Comparison of ENCODE assay signal across 14 cellular contexts in the genomic region with DNA sequence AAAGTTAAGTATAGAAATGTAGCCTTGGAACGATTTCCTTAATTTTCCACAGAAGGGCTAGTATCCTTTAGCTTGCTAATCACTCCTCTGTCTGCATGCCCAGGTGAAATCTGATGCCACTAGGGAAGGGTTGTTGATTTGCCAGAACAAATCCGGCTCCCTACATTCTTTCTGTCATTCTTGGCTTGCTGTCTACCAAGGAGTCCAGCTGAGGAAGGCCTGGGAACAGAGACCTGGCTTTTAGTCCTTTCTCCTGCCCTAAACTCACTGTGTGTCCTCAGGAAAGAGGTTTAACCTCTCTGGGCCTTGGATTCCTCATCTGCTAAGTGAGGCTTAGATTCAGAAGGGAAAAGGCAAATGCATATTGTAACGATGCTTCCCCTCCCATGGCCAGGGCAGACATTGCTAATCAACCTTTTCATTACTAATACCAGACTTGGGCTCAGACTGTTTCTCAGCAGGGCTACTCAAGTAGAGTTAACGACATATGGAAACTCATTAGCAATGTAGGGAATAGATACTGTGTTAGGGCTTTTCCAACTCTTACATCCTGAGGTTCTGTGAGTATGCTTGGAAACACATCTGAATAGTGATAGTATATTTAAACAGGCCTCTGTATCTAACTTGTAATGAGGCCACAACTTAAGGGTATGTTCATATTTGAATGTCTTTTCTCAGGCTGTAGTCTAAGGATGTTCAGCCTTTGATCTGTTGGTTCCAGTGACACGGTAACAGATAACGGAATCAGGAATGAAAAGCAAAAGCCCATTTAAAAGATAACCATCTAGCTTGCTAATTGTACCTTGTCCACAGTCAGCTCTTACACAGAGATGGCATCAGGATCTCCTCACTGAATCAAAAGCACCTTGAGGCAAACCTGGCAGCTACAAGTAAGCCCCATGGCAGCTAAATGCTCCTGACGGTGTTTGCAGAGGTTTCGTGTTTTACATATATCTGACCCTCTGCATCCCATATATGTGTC. TPM values are rescaled to one million over a fixed set of nuclear protein-coding genes. Genes with fewer than 3 reads are reported as not detected.
DNase-seq lines count a peak whose midpoint lies in the region; ATAC-seq, FAIRE-seq and TF ChIP-seq lines count a peak whose summit lies in the region.
"Had no signal": no experiment of that assay in that cellular context is flagged by ENCODE, and none has a peak within 500 bp of the region (broad histone marks: within the 10 kb centered on the region; RNA-seq: fewer than 3 reads in every experiment).

No MANE protein-coding gene starts in this region.

- no peak for FAIRE-seq in A549 (lab: Jason Lieb, UNC)
- FAIRE-seq: kidney, pancreas had no signal

- TF ChIP-seq POLR2A in A549 (IDR thresholded peaks at IDR 0.05; ENCODE audit: low read length) (no peak), HCT116 (IDR thresholded peaks at IDR 0.05; ENCODE audit: borderline replicate concordance, extremely low read depth, insufficient read depth, insufficient read length) (no peak)

- H3K4me3 ChIP-seq in A549: no peak overlapping the region
- no peak overlapping the region for H3K4me3 ChIP-seq in HCT116 (replicated peaks in 1 of 2; ENCODE audit: low read depth in 1 of 2, low read length in 2 of 2)
- H3K4me3 ChIP-seq: pancreas, testis had no signal

- WGBS in A549 (ENCODE audit: missing lambda C conversion rate): 69% methylated on average over 8 of the region's 8 CpGs

- H3K9me2 ChIP-seq in HCT116 (ENCODE audit: insufficient read depth): no peaks in the 10 kb centered on the region

- H3K9me3 Mint-ChIP-seq in activated naive CD4-positive, alpha-beta T cell treated with anti-CD3 and anti-CD28 coated beads for 36 hours: no peaks in the 10 kb centered on the region
- H3K9me3 Mint-ChIP-seq: CD14-positive monocyte had no signal

- H3K27ac ChIP-seq in A549: peak overlapping the region; percentile 24 to 96; a peak in 3 of 6 replicates
- no peak overlapping the region for H3K27ac ChIP-seq in HCT116 (ENCODE audit: low read depth, low read length)
- H3K27ac ChIP-seq: pancreas, testis had no signal

- peaks cover 32% of the 10 kb centered on the region for H3K36me3 Mint-ChIP-seq in activated naive CD4-positive, alpha-beta T cell treated with anti-CD3 and anti-CD28 coated beads for 36 hours (ENCODE audit: low read depth)

- H3K9me3 ChIP-seq in A549: no peaks in the 10 kb centered on the region
- H3K9me3 ChIP-seq in HCT116 (ENCODE audit: control insufficient read depth in 1 of 2, insufficient read depth in 1 of 2, low read depth in 1 of 2, low read length in 2 of 2): no peaks in the 10 kb centered on the region
- H3K9me3 ChIP-seq: pancreas, testis had no signal

- POLR2A ChIA-PET in A549 (lab: Yijun Ruan, JAX) (no interaction called here), HCT116 (lab: Charles Lee) (no interaction called here)

- ATAC-seq in A549 (no peak), HCT116 (no peak), GM21447 (IDR thresholded peaks at IDR 0.05; ENCODE audit: unreplicated experiment) (no peak), HG02588 (IDR thresholded peaks at IDR 0.05; ENCODE audit: unreplicated experiment) (no peak)
- ATAC-seq: pancreas had no signal

- no peak overlapping the region for H3K27ac Mint-ChIP-seq in activated naive CD4-positive, alpha-beta T cell treated with anti-CD3 and anti-CD28 coated beads for 36 hours
- H3K27ac Mint-ChIP-seq: CD14-positive monocyte had no signal

- peaks cover 59% of the 10 kb centered on the region for H3K4me1 Mint-ChIP-seq in activated naive CD4-positive, alpha-beta T cell treated with anti-CD3 and anti-CD28 coated beads for 36 hours (ENCODE audit: low read depth)

- H3K27me3 ChIP-seq in HCT116 (ENCODE audit: insufficient read depth, low read length): no peaks in the 10 kb centered on the region
- H3K27me3 ChIP-seq: pancreas, testis had no signal

- no peak for TF ChIP-seq EP300 in A549 (IDR thresholded peaks at IDR 0.05)

- no peaks in the 10 kb centered on the region for H4K20me1 ChIP-seq in HCT116 (ENCODE audit: insufficient read depth)

- no peak for TF ChIP-seq RAD21 in A549 (conservative IDR thresholded peaks at IDR 0.05 in 1 of 2, IDR thresholded peaks at IDR 0.05 in 1 of 2)
- TF ChIP-seq RAD21 in HCT116 (IDR thresholded peaks at IDR 0.05; ENCODE audit: low read depth): no peak

- no peak for DNase-seq in A549 (ENCODE audit: low read depth in 1 of 2, low spot score in 1 of 2)
- DNase-seq in HCT116 (ENCODE audit: low read depth, low spot score): no peak
- DNase-seq in T47D (ENCODE audit: low read depth in 1 of 2, low spot score in 1 of 2): peak; percentile 40 to 77
- DNase-seq in kidney tubule cell (ENCODE audit: low spot score): peak; percentile 25
- DNase-seq in NCI-H146 treated with DMSO at 0.1 percent for 48 hours (lab: John Stamatoyannopoulos, UW; ENCODE audit: unreplicated experiment): no peak
- DNase-seq in activated naive CD4-positive, alpha-beta T cell treated with anti-CD3 and anti-CD28 coated beads for 36 hours: no peak
- DNase-seq: activated naive CD4-positive, alpha-beta T cell treated with Interleukin-2 at 50 U/mL for 16 hours; kidney; NCI-H1694; pancreas; testis had no signal

- no peak overlapping the region for H3K4me3 Mint-ChIP-seq in activated naive CD4-positive, alpha-beta T cell treated with anti-CD3 and anti-CD28 coated beads for 36 hours
- H3K4me3 Mint-ChIP-seq: CD14-positive monocyte had no signal

- H3K79me2 ChIP-seq in HCT116 (ENCODE audit: insufficient read depth, low read length): peaks cover 25% of the 10 kb centered on the region; the same call in 1 of the 2 replicates

- H3K36me3 ChIP-seq in HCT116 (ENCODE audit: control insufficient read depth in 1 of 2, insufficient read depth in 2 of 2, low read length in 2 of 2): 0 out of 4 replicates have a peak, but pooled peaks cover 0 to 2% of the 10 kb centered on the region in 2 experiments
- H3K36me3 ChIP-seq: pancreas had no signal

- intact Hi-C loops in HCT116 (cut with micrococcal nuclease): loop anchor here (5.0 kb wide), 1 partner anchor 213 kb away; no protein-coding TSS in a partner anchor
- intact Hi-C loops in activated naive CD4-positive, alpha-beta T cell treated with anti-CD3 and anti-CD28 coated beads for 36 hours (cut with micrococcal nuclease): loop anchor here (5.0 kb wide), 1 partner anchor 663 kb away; the partner anchor contains the start of gene CNOT8

- in situ Hi-C loops in T47D (cut with HindIII; ENCODE audit: low pct_unique_long_range_greater_than_20kb, low sequenced_read_pairs): no loop called here

- RAD21 ChIA-PET in HCT116 (lab: Charles Lee; ENCODE audit: low non-redundant PET in 1 of 2, low total read pairs in 2 of 2, uncharacterized antibody in 2 of 2, unreplicated experiment in 2 of 2): no interaction called here

- no peak overlapping the region for H3K9ac ChIP-seq in HCT116 (ENCODE audit: low read length)

- H3K27me3 Mint-ChIP-seq in activated naive CD4-positive, alpha-beta T cell treated with anti-CD3 and anti-CD28 coated beads for 36 hours (ENCODE audit: low read depth): no peaks in the 10 kb centered on the region

- H3K4me2 ChIP-seq in A549: peak overlapping the region; percentile 100
- 0 out of 2 replicates have a peak overlapping the region, but pooled peaks have one; percentile 5 for H3K4me2 ChIP-seq in HCT116 (ENCODE audit: low read length)

- TF ChIP-seq CTCF in A549 (IDR thresholded peaks at IDR 0.05) (no peak), HCT116 (IDR thresholded peaks at IDR 0.05 in 2 of 3, conservative IDR thresholded peaks at IDR 0.05 in 1 of 3; ENCODE audit: borderline replicate concordance in 1 of 3, insufficient read depth in 1 of 3, low read depth in 2 of 3, low read length in 2 of 3) (no peak)

- no TSS peak for BruUV-seq in HCT116 (replicated peaks; lab: Mats Ljungman, UMichigan)

- H2AFZ ChIP-seq in HCT116 (ENCODE audit: low read depth, low read length, poor library complexity, severe bottlenecking): no peak overlapping the region

- peaks cover 70% of the 10 kb centered on the region for H3K4me1 ChIP-seq in A549
- peaks cover 11 to 30% of the 10 kb centered on the region in 2 experiments for H3K4me1 ChIP-seq in HCT116 (ENCODE audit: control insufficient read depth in 1 of 2, insufficient read depth in 2 of 2, low read length in 2 of 2)

- CTCF ChIA-PET in A549 (lab: Yijun Ruan, JAX) (interaction anchor here (0.9 to 7.0 kb wide), 5 partner anchors 15 to 210 kb away, joined by 3 to 46 read pairs (median 9); no protein-coding TSS in a partner anchor), HCT116 (lab: Charles Lee) (no interaction called here)
- CTCF ChIA-PET in activated naive CD4-positive, alpha-beta T cell treated with anti-CD3 and anti-CD28 coated beads for 36 hours (lab: Charles Lee): interaction anchor here (1.7 to 6.3 kb wide), 2 partner anchors 14 to 210 kb away, joined by 6 to 49 read pairs; no protein-coding TSS in a partner anchor

TF ChIP-seq in A549, 52 proteins besides CTCF, POLR2A, EP300 and RAD21 (continues in another document):
- no peak for TF ChIP-seq RARB (CRISPR knock-in tag; IDR thresholded peaks at IDR 0.05)
- no peak for TF ChIP-seq ESRRA (IDR thresholded peaks at IDR 0.05; ENCODE audit: borderline replicate concordance, low read length)
- no peak for TF ChIP-seq TP53 (CRISPR knock-in tag; IDR thresholded peaks at IDR 0.05)
- TF ChIP-seq CBX2 (IDR thresholded peaks at IDR 0.05; ENCODE audit: borderline replicate concordance, low read depth): no peak
- TF ChIP-seq POLR2AphosphoS2 (conservative IDR thresholded peaks at IDR 0.05; ENCODE audit: low read length): no peak
- TF ChIP-seq ZNF302 (CRISPR knock-in tag; IDR thresholded peaks at IDR 0.05): no peak

TF ChIP-seq in HCT116, 20 proteins besides CTCF, POLR2A, EP300 and RAD21:
- no peak for TF ChIP-seq YY1 (IDR thresholded peaks at IDR 0.05; ENCODE audit: extremely low read depth, insufficient replicate concordance, low read depth, low read length)

RNA-seq across cellular contexts. Expression of gene GALNT10, which starts 4.1 kb away (rescaled TPM):
- 156 and 215 TPM in 2 replicates for polyA plus RNA-seq in A549 (2011; rRNA removed)
- polyA plus RNA-seq in A549 (2012; cell fraction: cytosol; rRNA removed): 73.3 and 84.8 TPM in 2 replicates
- 83.6 and 89.7 TPM in 2 replicates for polyA plus RNA-seq in A549 (2012; cell fraction: nucleus; rRNA removed)
- 110 to 123 TPM (median 118 TPM) in 3 replicates for polyA plus RNA-seq in A549 (2017; fragmentation: RNase III; extraction: RNeasy Plus Mini Kit Qiagen cat#74134 plus additional on column Dnase treatment)
- polyA minus RNA-seq in A549 (2011; rRNA and poly(A)+ RNA removed): 408 and 422 TPM in 2 replicates
- 27.8 TPM for total RNA-seq in HCT116 (2021; ENCODE audit: unreplicated experiment)
- polyA plus RNA-seq in HCT116 (2012): 15.6 and 17.1 TPM in 2 replicates
- 10 to 100 TPM; 41.2 to 42.8 TPM for total RNA-seq in activated naive CD4-positive, alpha-beta T cell treated with anti-CD3 and anti-CD28 coated beads for 36 hours

Comparison
In these comparisons a context has a peak if more than half of its experiments do, and no peak if none do; other contexts are left out.
1. DNase-seq: peak in T47D (2 of 2) and kidney tubule cell (single experiment); none in A549 (0 of 2), HCT116 (single experiment), NCI-H146 treated with DMSO at 0.1 percent for 48 hours (single experiment) and activated naive CD4-positive, alpha-beta T cell treated with anti-CD3 and anti-CD28 coated beads for 36 hours (single experiment).